ENCODE assay signal across 23 cellular contexts in genomic region chr9:98182069-98182820, GRCh38. TPM values are rescaled to one million over a fixed set of nuclear protein-coding genes. Genes with fewer than 3 reads are reported as not detected.
DNase-seq lines count a peak whose midpoint lies in the region; ATAC-seq, FAIRE-seq and TF ChIP-seq lines count a peak whose summit lies in the region.
"Had no signal": no experiment of that assay in that cellular context is flagged by ENCODE, and none has a peak within 500 bp of the region (broad histone marks: within the 10 kb centered on the region; RNA-seq: fewer than 3 reads in every experiment).

No MANE protein-coding gene starts in this region.

- H3K18ac ChIP-seq in H1 (ENCODE audit: extremely low read depth, low read length) (no peak overlapping the region), neuronal stem cell (ENCODE audit: low read length) (peak overlapping the region; percentile 46)

- TF ChIP-seq RAD21 in H1 (IDR thresholded peaks at IDR 0.05 in 1 of 2, conservative IDR thresholded peaks at IDR 0.05 in 1 of 2; ENCODE audit: low read depth in 2 of 2, low read length in 2 of 2) = no peak

- H2BK20ac ChIP-seq in H1 (ENCODE audit: low read length) = no peak overlapping the region

- no peaks in the 10 kb centered on the region; the same call in none of the 2 replicates for H3K79me1 ChIP-seq in H1 (ENCODE audit: low read depth, low read length)
- H3K79me1 ChIP-seq in neuronal stem cell (ENCODE audit: low read depth, low read length) = no peaks in the 10 kb centered on the region

- H2BK120ac ChIP-seq in H1 (replicated peaks; ENCODE audit: low read depth, low read length) = no peak overlapping the region
- no peak overlapping the region for H2BK120ac ChIP-seq in neuronal stem cell (ENCODE audit: low read depth, low read length)

- H3K56ac ChIP-seq in H1 (replicated peaks; ENCODE audit: insufficient read length, low read depth, low read length) = no peak overlapping the region

- no peak for TF ChIP-seq POLR2A in H1 (IDR thresholded peaks at IDR 0.05; ENCODE audit: control extremely low read depth in 1 of 2, low read depth in 2 of 2, low read length in 2 of 2)

- H3K4me3 ChIP-seq in H1 (ENCODE audit: extremely low read depth in 1 of 4, insufficient read depth in 2 of 4, low read depth in 3 of 4, low read length in 4 of 4) = no peak overlapping the region
- no peak overlapping the region for H3K4me3 ChIP-seq in neuronal stem cell (ENCODE audit: low read length in 2 of 2)
- H3K4me3 ChIP-seq: BLaER1, lung, stomach had no signal

- no peak overlapping the region for H2BK12ac ChIP-seq in H1 (ENCODE audit: low read depth, low read length)
- H2BK12ac ChIP-seq in neuronal stem cell (ENCODE audit: low read length) = no peak overlapping the region

- ATAC-seq in HG02938 (IDR thresholded peaks at IDR 0.05; ENCODE audit: unreplicated experiment) = no peak
- ATAC-seq: activated CD8-positive, alpha-beta T cell treated with anti-CD3 and anti-CD28 coated beads, Interleukin-2, amount 10 ng/mL, durations not matched to agents 7 days and 5 days; naive thymus-derived CD4-positive, alpha-beta T cell had no signal

- peak overlapping the region; percentile 4; the same call in 1 of the 2 replicates for H4K8ac ChIP-seq in H1 (ENCODE audit: extremely low read depth, insufficient read depth, low read length)
- no peak overlapping the region for H4K8ac ChIP-seq in neuronal stem cell (ENCODE audit: low read depth, low read length)

- H4K5ac ChIP-seq in H1 (ENCODE audit: insufficient read length, low read depth, low read length) = no peak overlapping the region

- no peak overlapping the region for H4K91ac ChIP-seq in H1 (replicated peaks; ENCODE audit: insufficient read length, low read length)
- H4K91ac ChIP-seq in neuronal stem cell (ENCODE audit: low read depth, low read length, poor library complexity) = no peak overlapping the region

- H2AFZ ChIP-seq in H1 (ENCODE audit: low read length) (no peak overlapping the region), neuronal stem cell (ENCODE audit: low read length) (no peak overlapping the region)

- H2BK15ac ChIP-seq in H1 (ENCODE audit: low read length) (no peak overlapping the region), neuronal stem cell (ENCODE audit: low read length) (no peak overlapping the region)

- H3K9ac ChIP-seq in H1 (replicated peaks in 1 of 4; ENCODE audit: extremely low read depth in 1 of 4, low read depth in 3 of 4, low read length in 3 of 4) = no peak overlapping the region
- H3K9ac ChIP-seq in neuronal stem cell (ENCODE audit: low read depth, low read length, poor library complexity) = no peak overlapping the region
- H3K9ac ChIP-seq: BLaER1 had no signal

- POLR2A ChIA-PET in H1 (lab: Charles Lee; ENCODE audit: partially characterized antibody) = interaction anchor here (1.1 to 1.7 kb wide), 3 partner anchors 9 to 11 kb away, joined by 3 to 5 read pairs (median 3); partner anchors contain the start of gene CORO2A

- TF ChIP-seq EP300 in H1 (IDR thresholded peaks at IDR 0.05; ENCODE audit: borderline replicate concordance in 1 of 2, low read depth in 2 of 2, low read length in 2 of 2) = no peak

- H3K27me3 ChIP-seq in H1 (replicated peaks in 1 of 4; ENCODE audit: control insufficient read depth in 3 of 4, extremely low read depth in 1 of 4, insufficient read depth in 3 of 4, low read length in 3 of 4) = no peaks in the 10 kb centered on the region; a peak in 1 of 7 replicates
- no peaks in the 10 kb centered on the region for H3K27me3 ChIP-seq in neuronal stem cell (ENCODE audit: control insufficient read depth in 3 of 3, insufficient read depth in 3 of 3, low read depth in 1 of 3, low read length in 3 of 3)
- H3K27me3 ChIP-seq: BLaER1, stomach had no signal

- H3K4me1 ChIP-seq in H1 (replicated peaks in 1 of 4; ENCODE audit: control insufficient read depth in 3 of 4, insufficient read depth in 4 of 4, low read length in 3 of 4) = peaks cover 0 to 4% (median 2%) of the 10 kb centered on the region in 4 experiments; a peak in 3 of 7 replicates
- H3K4me1 ChIP-seq in neuronal stem cell (ENCODE audit: control insufficient read depth in 2 of 2, insufficient read depth in 1 of 2, low read depth in 1 of 2, low read length in 2 of 2) = peaks cover 0 to 12% of the 10 kb centered on the region in 2 donors

- H3K9me3 ChIP-seq in H1 (ENCODE audit: insufficient read depth in 2 of 2, low read depth in 1 of 2, low read length in 1 of 2) (no peaks in the 10 kb centered on the region), neuronal stem cell (replicated peaks in 1 of 2; ENCODE audit: control insufficient read depth in 2 of 2, insufficient read depth in 1 of 2, low read depth in 1 of 2, low read length in 2 of 2) (no peaks in the 10 kb centered on the region)
- H3K9me3 ChIP-seq: BLaER1, stomach had no signal

- peak overlapping the region; percentile 28; the same call in 1 of the 2 replicates for H2AK5ac ChIP-seq in H1 (ENCODE audit: low read depth, low read length)
- H2AK5ac ChIP-seq in neuronal stem cell (ENCODE audit: low read depth, low read length) = no peak overlapping the region

- H3K4me2 ChIP-seq in H1 (ENCODE audit: insufficient read depth in 1 of 2, low read depth in 2 of 2, low read length in 2 of 2) = no peak overlapping the region
- no peak overlapping the region for H3K4me2 ChIP-seq in neuronal stem cell (ENCODE audit: insufficient read depth, low read length, poor library complexity, severe bottlenecking)
- H3K4me2 ChIP-seq: BLaER1 had no signal

- 93% methylated on average over 9 of the region's 9 CpGs; no CpG with 5 or more reads in 1 of the 2 experiments for WGBS in H1 (ENCODE audit: extremely low coverage in 1 of 2, insufficient coverage in 1 of 2, insufficient read length in 1 of 2, insufficient replicate concordance in 2 of 2, low coverage in 1 of 2, low lambda C conversion rate in 2 of 2, missing lambda C conversion rate in 1 of 2), 2 experiments
- WGBS in neuronal stem cell (ENCODE audit: extremely low coverage in 2 of 2, insufficient read length in 2 of 2, insufficient replicate concordance in 1 of 2), 2 donors = no CpG with 5 or more reads among the region's 9 CpGs

- no peaks in the 10 kb centered on the region for H3K36me3 ChIP-seq in H1 (ENCODE audit: control insufficient read depth in 2 of 4, insufficient read depth in 4 of 4, low read length in 3 of 4)
- H3K36me3 ChIP-seq in neuronal stem cell (replicated peaks in 1 of 2; ENCODE audit: control insufficient read depth in 2 of 2, insufficient read depth in 2 of 2, low read length in 2 of 2) = no peaks in the 10 kb centered on the region
- H3K36me3 ChIP-seq: BLaER1, stomach had no signal

- H3K23me2 ChIP-seq in H1 (ENCODE audit: low read depth, low read length) = no peaks in the 10 kb centered on the region

- H3K14ac ChIP-seq in H1 (ENCODE audit: insufficient read length) (no peak overlapping the region), neuronal stem cell (ENCODE audit: low read length) (no peak overlapping the region)

- DNase-seq in NCI-H1092 treated with DMSO at 0.1 percent for 48 hours (lab: John Stamatoyannopoulos, UW) (peak; percentile 13), NCI-H1092 (lab: John Stamatoyannopoulos, UW) (no peak), OCI-M1 (lab: John Stamatoyannopoulos, UW) (peak; percentile 95), H1 (ENCODE audit: low read depth in 1 of 2, low spot score in 2 of 2) (no peak), neuronal stem cell (ENCODE audit: low spot score) (no peak), NCI-H128 (lab: John Stamatoyannopoulos, UW; ENCODE audit: unreplicated experiment) (no peak), RPMI8226 (no peak)
- DNase-seq: 8988T; activated CD8-positive, alpha-beta T cell treated with anti-CD3 and anti-CD28 coated beads, Interleukin-2, amount 10 ng/mL, durations not matched to agents 7 days and 5 days; activated naive CD4-positive, alpha-beta T cell treated with anti-CD3 and anti-CD28 coated beads, Interleukin-2, amount 50 U/mL, for 16 hours; activated T-cell treated with anti-CD3 and anti-CD28 coated beads, Interleukin-2, amount 50 U/mL, for 24 hours; immature natural killer cell; IMR-90; naive thymus-derived CD4-positive, alpha-beta T cell; NCI-H2081; NCI-H510A treated with DMSO at 0.1 percent for 48 hours; Right ventricle myocardium superior; stimulated activated CD4-positive, alpha-beta T cell treated with anti-CD3 and anti-CD28 coated beads, Interleukin-1b, Interleukin-23, amount 100 ng/mL, for 48 hours; stomach; T-helper 1 cell had no signal

- no peak for TF ChIP-seq CTCF in H1 (IDR thresholded peaks at IDR 0.05; ENCODE audit: control extremely low read depth in 1 of 3, insufficient read depth in 1 of 3, low read depth in 1 of 3, low read length in 3 of 3)

- no peak overlapping the region for H3K27ac ChIP-seq in H1 (ENCODE audit: low read depth, low read length)
- H3K27ac ChIP-seq in neuronal stem cell (replicated peaks; ENCODE audit: low read length) = no peak overlapping the region
- H3K27ac ChIP-seq: BLaER1, stomach had no signal

- CTCF ChIA-PET in H1 (lab: Charles Lee; ENCODE audit: partially characterized antibody) = interaction anchor here (0.8 to 1.8 kb wide), 6 partner anchors 10 to 109 kb away, joined by 3 to 6 read pairs (median 5); partner anchors contain the start of gene CORO2A

- peaks cover 0 to 7% of the 10 kb centered on the region in 2 experiments; a peak in 2 of 4 replicates for H3K79me2 ChIP-seq in H1 (ENCODE audit: control insufficient read depth in 1 of 2, insufficient read depth in 2 of 2, low read length in 2 of 2)

- FAIRE-seq in H1 (lab: Jason Lieb, UNC) = no peak

- H3K4ac ChIP-seq in H1 (replicated peaks; ENCODE audit: insufficient read length, low read depth, low read length) (no peak overlapping the region), neuronal stem cell (ENCODE audit: low read length) (no peak overlapping the region)

- H2BK5ac ChIP-seq in H1 (ENCODE audit: low read depth, low read length) (no peak overlapping the region), neuronal stem cell (ENCODE audit: low read length) (no peak overlapping the region)

- peaks cover 0 to 4% of the 10 kb centered on the region in 2 experiments for H4K20me1 ChIP-seq in H1 (replicated peaks in 1 of 2; ENCODE audit: control insufficient read depth in 1 of 2, insufficient read depth in 2 of 2, low read length in 2 of 2)
- H4K20me1 ChIP-seq: BLaER1 had no signal

- H3K23ac ChIP-seq in H1 (ENCODE audit: insufficient read length) (no peak overlapping the region), neuronal stem cell (ENCODE audit: low read depth, low read length, poor library complexity) (no peak overlapping the region)

RNA-seq across cellular contexts. Expression of gene CORO2A, which starts 10.2 kb away (rescaled TPM):
- 26.2 and 27.9 TPM in 2 replicates for total RNA-seq in H1 (2021; fragmentation: NEBNext Ultra II Directional; extraction: Animal tissue kit (Norgen Biotek cat#: 25700))
- 13.7 and 15.3 TPM in 2 replicates for polyA plus RNA-seq in H1 (2011; rRNA removed)
- polyA plus RNA-seq in H1 (2011; cell fraction: cytosol; rRNA removed) = 17.8 TPM
- polyA plus RNA-seq in H1 (2011; cell fraction: nucleus; rRNA removed) = 10.6 TPM
- polyA plus RNA-seq in H1 (2012, experiment 1 of 2) = 13.2 to 15.8 TPM (median 13.7 TPM) in 4 replicates
- polyA plus RNA-seq in H1 (2012, experiment 2 of 2) = 5.4 TPM
- 25.8 TPM for polyA plus RNA-seq in H1 (2013, experiment 1 of 2)
- polyA plus RNA-seq in H1 (2013, experiment 2 of 2) = 26.8 TPM
- 26.1 and 31.3 TPM in 2 replicates for polyA minus RNA-seq in H1 (2011; rRNA and poly(A)+ RNA removed)
- 13.2 TPM for polyA minus RNA-seq in H1 (2011; cell fraction: cytosol; rRNA and poly(A)+ RNA removed)
- polyA minus RNA-seq in H1 (2011; cell fraction: nucleus; rRNA and poly(A)+ RNA removed) = 8.3 TPM
- 4.3 TPM for polyA plus RNA-seq in neuronal stem cell (2013, experiment 1 of 2)
- 4.5 TPM for polyA plus RNA-seq in neuronal stem cell (2013, experiment 2 of 2)

Comparison
In these comparisons a context has a peak if more than half of its experiments do, and no peak if none do; other contexts are left out.
1. DNase-seq: peak in NCI-H1092 treated with DMSO at 0.1 percent for 48 hours (single experiment) and OCI-M1 (single experiment); none in NCI-H1092 (single experiment), H1 (0 of 2), neuronal stem cell (single experiment), NCI-H128 (single experiment) and RPMI8226 (single experiment).